Comparison of ENCODE assay signal across 1 cellular context in the genomic region with DNA sequence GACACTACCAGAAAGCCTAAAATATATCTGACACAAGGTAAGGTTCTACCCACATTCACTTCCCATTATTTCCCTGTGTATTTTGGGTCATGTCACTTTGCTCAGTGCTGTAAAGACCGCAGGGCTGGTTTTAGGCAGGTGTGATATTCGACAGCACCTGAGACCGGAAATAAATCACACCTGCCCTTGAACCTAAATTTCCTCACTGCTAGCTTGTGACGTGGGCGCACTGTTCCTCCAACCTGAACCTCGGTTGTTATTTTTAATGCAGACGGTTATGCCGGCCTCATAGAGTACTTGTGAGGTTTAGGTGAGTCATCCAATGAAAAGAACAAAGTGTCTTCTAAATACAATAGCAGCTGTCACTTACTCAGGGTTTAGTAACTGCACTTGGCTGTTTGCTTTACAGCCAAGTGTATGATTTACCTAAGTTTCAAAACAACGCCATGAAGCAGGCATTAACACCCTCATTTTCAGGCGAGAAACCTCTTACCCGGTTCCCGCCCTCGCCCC.
TF ChIP-seq lines count a peak whose summit lies in the region.

No MANE protein-coding gene starts in this region.

TF ChIP-seq in H1, 55 proteins besides CTCF, POLR2A, EP300 and RAD21:
- TF ChIP-seq, protein P1, sequence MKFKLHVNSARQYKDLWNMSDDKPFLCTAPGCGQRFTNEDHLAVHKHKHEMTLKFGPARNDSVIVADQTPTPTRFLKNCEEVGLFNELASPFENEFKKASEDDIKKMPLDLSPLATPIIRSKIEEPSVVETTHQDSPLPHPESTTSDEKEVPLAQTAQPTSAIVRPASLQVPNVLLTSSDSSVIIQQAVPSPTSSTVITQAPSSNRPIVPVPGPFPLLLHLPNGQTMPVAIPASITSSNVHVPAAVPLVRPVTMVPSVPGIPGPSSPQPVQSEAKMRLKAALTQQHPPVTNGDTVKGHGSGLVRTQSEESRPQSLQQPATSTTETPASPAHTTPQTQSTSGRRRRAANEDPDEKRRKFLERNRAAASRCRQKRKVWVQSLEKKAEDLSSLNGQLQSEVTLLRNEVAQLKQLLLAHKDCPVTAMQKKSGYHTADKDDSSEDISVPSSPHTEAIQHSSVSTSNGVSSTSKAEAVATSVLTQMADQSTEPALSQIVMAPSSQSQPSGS (IDR thresholded peaks at IDR 0.05; ENCODE audit: low read length), result no peak
- no peak for TF ChIP-seq PHF8 (conservative IDR thresholded peaks at IDR 0.05; ENCODE audit: low read depth, low read length)
- no peak for TF ChIP-seq ASH2L (IDR thresholded peaks at IDR 0.05; ENCODE audit: low read length)
- TF ChIP-seq CREB1 (IDR thresholded peaks at IDR 0.05), result no peak
- no peak for TF ChIP-seq FOSL1 (IDR thresholded peaks at IDR 0.05; ENCODE audit: insufficient read depth, low read depth, low read length)
- no peak for TF ChIP-seq SP1 (IDR thresholded peaks at IDR 0.05; ENCODE audit: low read depth, low read length)
- TF ChIP-seq RXRA (IDR thresholded peaks at IDR 0.05; ENCODE audit: insufficient read depth, low read depth, low read length), result no peak
- TF ChIP-seq, protein P2, sequence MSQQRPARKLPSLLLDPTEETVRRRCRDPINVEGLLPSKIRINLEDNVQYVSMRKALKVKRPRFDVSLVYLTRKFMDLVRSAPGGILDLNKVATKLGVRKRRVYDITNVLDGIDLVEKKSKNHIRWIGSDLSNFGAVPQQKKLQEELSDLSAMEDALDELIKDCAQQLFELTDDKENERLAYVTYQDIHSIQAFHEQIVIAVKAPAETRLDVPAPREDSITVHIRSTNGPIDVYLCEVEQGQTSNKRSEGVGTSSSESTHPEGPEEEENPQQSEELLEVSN (IDR thresholded peaks at IDR 0.05), result no peak
- TF ChIP-seq KDM1A (IDR thresholded peaks at IDR 0.05; ENCODE audit: borderline replicate concordance, low read length), result no peak
